ENCODE assay signal across 16 cellular contexts in the genomic region with DNA sequence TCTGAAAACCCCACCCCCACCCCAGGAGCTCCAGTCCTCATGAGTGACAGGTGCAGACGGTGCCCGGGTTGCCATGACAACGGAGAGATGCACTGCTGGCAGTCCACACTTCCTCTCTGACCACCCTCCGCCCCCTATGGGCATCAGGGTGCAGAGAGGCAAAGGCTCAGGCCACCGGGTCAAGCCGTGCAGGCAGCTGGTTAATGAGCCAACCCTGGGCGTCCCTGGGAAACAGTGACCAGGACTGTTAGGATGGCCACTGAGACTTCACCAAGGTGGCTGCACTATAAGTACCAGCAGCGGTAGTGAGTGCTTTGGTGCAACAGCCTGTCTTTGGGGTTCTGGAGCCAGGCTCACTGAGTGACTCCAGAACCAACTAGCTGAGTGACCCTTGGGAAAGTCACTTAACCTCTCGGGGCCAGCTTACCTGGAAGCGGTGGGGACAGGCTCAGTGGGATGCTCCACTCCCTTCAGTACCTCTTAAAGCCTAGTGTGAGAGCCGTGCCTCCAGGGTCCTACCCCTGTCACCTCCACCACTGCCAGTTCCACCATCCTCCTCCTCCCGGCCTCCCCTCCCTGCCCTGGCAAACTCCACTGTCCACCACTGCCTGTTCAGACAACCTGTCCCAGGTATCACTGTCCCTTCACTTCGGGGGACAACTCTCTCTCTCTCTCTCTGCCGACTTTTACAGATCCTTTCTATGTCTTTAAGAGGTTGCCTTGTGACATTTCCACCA.
A peak's percentile ranks its signal among the peaks of the same experiment; 100 is the strongest.
DNase-seq lines count a peak whose midpoint lies in the region; ATAC-seq and TF ChIP-seq lines count a peak whose summit lies in the region.
"Had no signal": no experiment of that assay in that cellular context is flagged by ENCODE, and none has a peak within 500 bp of the region (broad histone marks: within the 10 kb centered on the region; RNA-seq: fewer than 3 reads in every experiment).

No MANE protein-coding gene starts in this region.

- H3K4me3 ChIP-seq in NB4 (ENCODE audit: low read depth, low read length): no peak overlapping the region
- H3K4me3 ChIP-seq: ascending aorta, heart left ventricle, pancreas had no signal

- no peaks in the 10 kb centered on the region for H3K4me1 Mint-ChIP-seq in osteocyte (ENCODE audit: unreplicated experiment)

- H3K27ac Mint-ChIP-seq in osteocyte (ENCODE audit: unreplicated experiment): no peak overlapping the region

- no peaks in the 10 kb centered on the region for H3K36me3 Mint-ChIP-seq in osteocyte (ENCODE audit: unreplicated experiment)

- H3K27me3 Mint-ChIP-seq in osteocyte (ENCODE audit: unreplicated experiment): peaks cover 25% of the 10 kb centered on the region

- TF ChIP-seq POLR2A in NB4 (IDR thresholded peaks at IDR 0.05; ENCODE audit: extremely low read depth, insufficient read length): no peak

- TF ChIP-seq CTCF in NB4 (IDR thresholded peaks at IDR 0.05; ENCODE audit: low read depth, low read length) (no peak), osteocyte (IDR thresholded peaks at IDR 0.05) (no peak)

- ATAC-seq in GM18858 (IDR thresholded peaks at IDR 0.05; ENCODE audit: unreplicated experiment): no peak
- ATAC-seq: esophagus mucosa, pancreas had no signal

- H3K4me3 Mint-ChIP-seq in osteocyte (ENCODE audit: unreplicated experiment): no peak overlapping the region

- peak; percentile 37 for DNase-seq in DMS 273 (lab: John Stamatoyannopoulos, UW; ENCODE audit: unreplicated experiment)
- DNase-seq in DMS 273 treated with DMSO at 0.1 percent for 48 hours (lab: John Stamatoyannopoulos, UW): no peak
- DNase-seq in NB4 (ENCODE audit: low read depth): peak; percentile 7
- peak; percentile 32 for DNase-seq in activated CD8-positive, alpha-beta memory T cell treated with anti-CD3 and anti-CD28 coated beads, Interleukin-2, amount 50 U/mL, for 48 hours
- peak; percentile 83 for DNase-seq in osteocyte (ENCODE audit: extremely low spot score, unreplicated experiment)
- DNase-seq in NCI-H446 (lab: John Stamatoyannopoulos, UW): no peak
- no peak for DNase-seq in C1 segment of cervical spinal cord (lab: John Stamatoyannopoulos, UW)
- DNase-seq: Kasumi-1, kidney glomerular epithelial cell, NCI-H1930, WERI-Rb-1 had no signal

- no peaks in the 10 kb centered on the region for H3K9me3 Mint-ChIP-seq in osteocyte (ENCODE audit: unreplicated experiment)

Comparison
In these comparisons a context has a peak if more than half of its experiments do, and no peak if none do; other contexts are left out.
1. DNase-seq: peak in DMS 273 (single experiment), NB4 (single experiment), activated CD8-positive, alpha-beta memory T cell treated with anti-CD3 and anti-CD28 coated beads, Interleukin-2, amount 50 U/mL, for 48 hours (single experiment) and osteocyte (single experiment); none in DMS 273 treated with DMSO at 0.1 percent for 48 hours (single experiment), NCI-H446 (0 of 2) and C1 segment of cervical spinal cord (0 of 14).